ENCODE assay signal across 18 cellular contexts in genomic region chr22:49241174-49241851, GRCh38.
A peak's percentile ranks its signal among the peaks of the same experiment; 100 is the strongest.
DNase-seq lines count a peak whose midpoint lies in the region; ATAC-seq and TF ChIP-seq lines count a peak whose summit lies in the region.
"Had no signal": no experiment of that assay in that cellular context is flagged by ENCODE, and none has a peak within 500 bp of the region (broad histone marks: within the 10 kb centered on the region; RNA-seq: fewer than 3 reads in every experiment).

No MANE protein-coding gene starts in this region.

- TF ChIP-seq EP300 in esophagus muscularis mucosa (IDR thresholded peaks at IDR 0.05), result no peak

- no peak for TF ChIP-seq CTCF in esophagus muscularis mucosa (IDR thresholded peaks at IDR 0.05)
- no peak for TF ChIP-seq CTCF in prostate gland (IDR thresholded peaks at IDR 0.05)
- TF ChIP-seq CTCF in vagina (IDR thresholded peaks at IDR 0.05), result no peak
- TF ChIP-seq CTCF in omental fat pad (IDR thresholded peaks at IDR 0.05), result no peak

- ATAC-seq in Right ventricle myocardium inferior (no peak), omental fat pad (ENCODE audit: low FRiP score) (no peak), HG03139 (IDR thresholded peaks at IDR 0.05; ENCODE audit: unreplicated experiment) (no peak)
- no peak for ATAC-seq in stimulated activated naive CD8-positive, alpha-beta T cell treated with anti-CD3 and anti-CD28 coated beads, Interleukin-15, Interleukin-2, amounts not matched to agents 100 U/mL and 50 U/mL, for 24 hours
- ATAC-seq: HepG2 had no signal

- WGBS in esophagus muscularis mucosa, result 80% methylated on average over 31 of the region's 31 CpGs
- WGBS in prostate gland, result 82% methylated on average over 31 of the region's 31 CpGs

- H3K4me1 ChIP-seq in esophagus muscularis mucosa, result no peaks in the 10 kb centered on the region
- no peaks in the 10 kb centered on the region for H3K4me1 ChIP-seq in prostate gland (replicated peaks)
- H3K4me1 ChIP-seq in vagina, result no peaks in the 10 kb centered on the region
- H3K4me1 ChIP-seq: BLaER1 treated with 17β-estradiol and CSF1 and Interleukin-3, amounts not matched to agents 10 nM and 100 nM; HAP-1 had no signal

- intact Hi-C loops in Right ventricle myocardium inferior (cut with DNase I), result no loop called here
- intact Hi-C loops in cardiac septum (cut with DNase I), result no loop called here
- intact Hi-C loops in esophagus muscularis mucosa (cut with DNase I), result no loop called here
- intact Hi-C loops in prostate gland (cut with DNase I), result no loop called here
- intact Hi-C loops in vagina (cut with DNase I), result no loop called here

- H3K4me3 ChIP-seq in esophagus muscularis mucosa (no peak overlapping the region), prostate gland (no peak overlapping the region), vagina (no peak overlapping the region)
- H3K4me3 ChIP-seq: BLaER1 treated with 17β-estradiol and CSF1 and Interleukin-3, amounts not matched to agents 10 nM and 100 nM; HAP-1 had no signal

- no peak for TF ChIP-seq POLR2A in esophagus muscularis mucosa (IDR thresholded peaks at IDR 0.05; ENCODE audit: low read depth)
- no peak for TF ChIP-seq POLR2A in prostate gland (IDR thresholded peaks at IDR 0.05)
- TF ChIP-seq POLR2A in vagina (IDR thresholded peaks at IDR 0.05), result no peak

- H3K27ac ChIP-seq in esophagus muscularis mucosa (replicated peaks in 1 of 4) (no peak overlapping the region), prostate gland (no peak overlapping the region), vagina (no peak overlapping the region)
- H3K27ac ChIP-seq: BLaER1 treated with 17β-estradiol and CSF1 and Interleukin-3, amounts not matched to agents 10 nM and 100 nM had no signal

- H3K36me3 ChIP-seq in esophagus muscularis mucosa (no peaks in the 10 kb centered on the region), prostate gland (no peaks in the 10 kb centered on the region), vagina (no peaks in the 10 kb centered on the region)
- H3K36me3 ChIP-seq: BLaER1 treated with 17β-estradiol and CSF1 and Interleukin-3, amounts not matched to agents 10 nM and 100 nM; HAP-1 had no signal

- H3K9me3 ChIP-seq in esophagus muscularis mucosa (no peaks in the 10 kb centered on the region), prostate gland (no peaks in the 10 kb centered on the region), vagina (no peaks in the 10 kb centered on the region)
- H3K9me3 ChIP-seq: BLaER1 treated with 17β-estradiol and CSF1 and Interleukin-3, amounts not matched to agents 10 nM and 100 nM; HAP-1 had no signal

- peaks cover 0 to 51% (median 0%) of the 10 kb centered on the region in 4 donors for H3K27me3 ChIP-seq in esophagus muscularis mucosa
- H3K27me3 ChIP-seq in prostate gland (replicated peaks; ENCODE audit: insufficient read depth), result peaks cover 10% of the 10 kb centered on the region
- no peaks in the 10 kb centered on the region for H3K27me3 ChIP-seq in vagina

- DNase-seq in Right ventricle myocardium inferior (ENCODE audit: missing footprints), result peak; percentile 26
- no peak for DNase-seq in cardiac septum (ENCODE audit: low spot score)
- DNase-seq in esophagus muscularis mucosa (ENCODE audit: extremely low spot score), result peak; percentile 70
- DNase-seq in prostate gland (ENCODE audit: low spot score), result peak; percentile 1
- peak; percentile 79 to 87 for DNase-seq in vagina (ENCODE audit: extremely low spot score in 2 of 2)
- no peak for DNase-seq in stimulated activated naive CD8-positive, alpha-beta T cell treated with anti-CD3 and anti-CD28 coated beads, Interleukin-15, Interleukin-2, amounts not matched to agents 100 U/mL and 50 U/mL, for 24 hours
- DNase-seq in omental fat pad (ENCODE audit: low spot score), result no peak
- DNase-seq: 8988T; ACHN; CD4-positive, alpha-beta T cell; DMS153; DMS79 treated with DMSO at 0.1 percent for 48 hours; EL; GOT3 had no signal

Comparison
In these comparisons a context has a peak if more than half of its experiments do, and no peak if none do; other contexts are left out.
1. DNase-seq: peak in Right ventricle myocardium inferior (single experiment), esophagus muscularis mucosa (single experiment), prostate gland (single experiment) and vagina (2 of 2); none in cardiac septum (single experiment), stimulated activated naive CD8-positive, alpha-beta T cell treated with anti-CD3 and anti-CD28 coated beads, Interleukin-15, Interleukin-2, amounts not matched to agents 100 U/mL and 50 U/mL, for 24 hours (single experiment) and omental fat pad (single experiment).